8 cellular contexts compared by ENCODE assay signal in the genomic region with DNA sequence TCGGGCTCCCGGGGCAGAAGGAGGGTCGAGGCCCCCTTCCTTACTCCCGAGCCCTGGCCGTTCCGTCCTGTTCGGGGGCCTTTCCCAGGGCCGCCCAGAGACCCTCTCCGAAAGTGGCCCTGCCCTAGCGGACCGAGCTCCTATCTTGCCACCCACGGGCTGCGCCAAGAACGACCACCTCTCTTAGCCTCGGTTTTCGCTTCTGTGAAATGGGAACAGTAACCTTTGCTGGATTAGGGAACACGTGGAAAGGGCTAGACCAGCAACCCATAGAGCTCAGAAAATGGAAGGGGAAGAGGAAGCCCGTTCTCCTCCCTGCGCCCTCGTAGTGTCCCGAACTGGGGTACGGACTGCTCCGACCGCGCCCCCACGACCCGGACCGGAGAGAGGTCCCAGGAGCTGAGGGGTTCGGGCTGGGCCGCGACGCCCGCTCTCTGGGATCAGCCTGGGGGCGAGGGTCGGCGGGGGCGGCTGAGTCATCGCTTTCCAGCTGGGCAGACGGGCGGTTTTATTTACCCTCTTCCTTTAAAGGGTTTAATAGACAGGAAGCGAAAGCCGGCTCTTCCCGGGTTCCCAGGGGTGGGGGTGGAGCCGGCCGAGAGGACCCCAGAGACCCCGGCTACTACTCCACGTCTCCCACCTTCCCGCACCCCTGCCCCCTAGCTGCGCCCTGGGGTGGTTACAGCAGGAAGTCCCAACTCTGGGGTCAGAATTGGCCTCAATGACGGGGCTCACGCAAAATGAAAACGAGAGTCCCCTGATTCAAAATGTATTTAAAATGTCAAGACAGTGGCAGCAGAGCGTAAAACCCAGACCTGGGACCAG. TPM values are rescaled to one million over a fixed set of nuclear protein-coding genes. Genes with fewer than 3 reads are reported as not detected.
DNase-seq lines count a peak whose midpoint lies in the region; ATAC-seq, FAIRE-seq and TF ChIP-seq lines count a peak whose summit lies in the region.

No MANE protein-coding gene starts in this region.

- no peaks in the 10 kb centered on the region for H3K27me3 ChIP-seq in breast epithelium
- peaks cover 0 to 47% of the 10 kb centered on the region in 2 donors for H3K27me3 ChIP-seq in left lung

- TF ChIP-seq POLR2A in breast epithelium (IDR thresholded peaks at IDR 0.05), result no peak

- intact Hi-C loops in breast epithelium (cut with DNase I; ENCODE audit: low total_unique reads), result no loop called here
- intact Hi-C loops in left lung (cut with DNase I), result no loop called here

- peak overlapping the region; percentile 83 to 84 for H3K27ac ChIP-seq in breast epithelium
- H3K27ac ChIP-seq in left lung, result peak overlapping the region; percentile 82 to 90

- peak; percentile 64 for TF ChIP-seq CTCF in GM10248 (IDR thresholded peaks at IDR 0.05; ENCODE audit: control extremely low read depth, extremely low read depth, low read depth, missing control alignments)
- no peak for TF ChIP-seq CTCF in breast epithelium (IDR thresholded peaks at IDR 0.05)
- TF ChIP-seq CTCF in left lung (IDR thresholded peaks at IDR 0.05), result no peak

- peaks cover 4 to 8% of the 10 kb centered on the region in 2 donors for H3K4me1 ChIP-seq in breast epithelium
- peaks cover 0 to 65% of the 10 kb centered on the region in 2 donors for H3K4me1 ChIP-seq in left lung

- FAIRE-seq in RCC 7860 (lab: Jason Lieb, UNC), result no peak

- peak overlapping the region; percentile 81 to 96 for H3K27ac Mint-ChIP-seq in stimulated activated naive CD8-positive, alpha-beta T cell treated with anti-CD3 and anti-CD28 coated beads, Interleukin-15, amount 100 ng/mL, for 72 hours

- H3K9me3 ChIP-seq in breast epithelium (no peaks in the 10 kb centered on the region), left lung (no peaks in the 10 kb centered on the region)

- H3K36me3 ChIP-seq in breast epithelium (no peaks in the 10 kb centered on the region), left lung (no peaks in the 10 kb centered on the region)

- ATAC-seq in HG02623 (IDR thresholded peaks at IDR 0.05; ENCODE audit: unreplicated experiment), result peak; percentile 41
- peak; percentile 32 for ATAC-seq in left lung
- peak; percentile 44 for ATAC-seq in stimulated activated naive CD8-positive, alpha-beta T cell treated with anti-CD3 and anti-CD28 coated beads, Interleukin-15, amount 100 ng/mL, for 72 hours

- H3K4me3 ChIP-seq in breast epithelium (peak overlapping the region; percentile 48 to 79 (median 60)), left lung (peak overlapping the region; percentile 46 to 54)

- H3K9me3 Mint-ChIP-seq in stimulated activated naive CD8-positive, alpha-beta T cell treated with anti-CD3 and anti-CD28 coated beads, Interleukin-15, amount 100 ng/mL, for 72 hours, result no peaks in the 10 kb centered on the region

- POLR2A ChIA-PET in GM10248 (lab: Yijun Ruan, JAX), result interaction anchor here (0.6 to 0.8 kb wide), 3 partner anchors 10 to 103 kb away, joined by 3 read pairs; partner anchors contain the start of gene NAP1L4

- DNase-seq in GM10248 (ENCODE audit: extremely low spot score) (peak; percentile 77), RCC 7860 (ENCODE audit: low spot score) (peak; percentile 45), breast epithelium (ENCODE audit: low spot score in 2 of 2) (peak in 1 of 2 donors; percentile 60), left lung (peak; percentile 67 to 88), occipital lobe (lab: John Stamatoyannopoulos, UW) (no peak), NCI-H1436 (lab: John Stamatoyannopoulos, UW) (no peak)
- peak; percentile 57 to 68 for DNase-seq in stimulated activated naive CD8-positive, alpha-beta T cell treated with anti-CD3 and anti-CD28 coated beads, Interleukin-15, amount 100 ng/mL, for 72 hours

- peak overlapping the region; percentile 80 to 87 for H3K4me3 Mint-ChIP-seq in stimulated activated naive CD8-positive, alpha-beta T cell treated with anti-CD3 and anti-CD28 coated beads, Interleukin-15, amount 100 ng/mL, for 72 hours

- CTCF ChIA-PET in GM10248 (lab: Yijun Ruan, JAX), result interaction anchor here (0.7 to 4.2 kb wide), 28 partner anchors 10 to 1032 kb away, joined by 3 to 39 read pairs (median 4); a partner anchor contains a TSS

- peaks cover 61% of the 10 kb centered on the region for H3K4me1 Mint-ChIP-seq in stimulated activated naive CD8-positive, alpha-beta T cell treated with anti-CD3 and anti-CD28 coated beads, Interleukin-15, amount 100 ng/mL, for 72 hours

- peaks cover 39% of the 10 kb centered on the region for H3K27me3 Mint-ChIP-seq in stimulated activated naive CD8-positive, alpha-beta T cell treated with anti-CD3 and anti-CD28 coated beads, Interleukin-15, amount 100 ng/mL, for 72 hours

RNA-seq across cellular contexts. Expression of gene PHLDA2, which starts 0.9 kb away (rescaled TPM):
- total RNA-seq in breast epithelium, result 1 to 10 TPM in 2 of 3 donors, not detected in 1; 2.0 to 2.3 TPM
- 10 to 100 TPM; 28.3 to 50.0 TPM for total RNA-seq in left lung
- not detected for total RNA-seq in occipital lobe

RNA-seq across cellular contexts. Expression of gene CDKN1C, which starts 44.5 kb away (rescaled TPM):
- total RNA-seq in breast epithelium (100 to 1,000 TPM in 1 of 3 donors, 10 to 100 TPM in 2; 48.2 to 136 (median 88.8) TPM), left lung (10 to 100 TPM; 18.0 to 31.7 TPM), occipital lobe (34.5 TPM)

Comparison
In these comparisons a context has a peak if more than half of its experiments do, and no peak if none do; other contexts are left out.
1. DNase-seq: peak in GM10248 (single experiment), RCC 7860 (single experiment), left lung (2 of 2) and stimulated activated naive CD8-positive, alpha-beta T cell treated with anti-CD3 and anti-CD28 coated beads, Interleukin-15, amount 100 ng/mL, for 72 hours (2 of 2); none in occipital lobe (single experiment) and NCI-H1436 (single experiment).
2. RNA of gene PHLDA2, which starts 0.9 kb away (total RNA-seq): 28.3 to 50.0 TPM in left lung; 2.0 to 2.3 TPM in breast epithelium and not detected in occipital lobe (single experiment); every median in the first group is over 4 times any median in the second.
3. Peak in every context shown above with its lines, with median percentiles within 50 percentile points of each other: ATAC-seq.